ENCODE assay signal across 9 cellular contexts in the genomic region with DNA sequence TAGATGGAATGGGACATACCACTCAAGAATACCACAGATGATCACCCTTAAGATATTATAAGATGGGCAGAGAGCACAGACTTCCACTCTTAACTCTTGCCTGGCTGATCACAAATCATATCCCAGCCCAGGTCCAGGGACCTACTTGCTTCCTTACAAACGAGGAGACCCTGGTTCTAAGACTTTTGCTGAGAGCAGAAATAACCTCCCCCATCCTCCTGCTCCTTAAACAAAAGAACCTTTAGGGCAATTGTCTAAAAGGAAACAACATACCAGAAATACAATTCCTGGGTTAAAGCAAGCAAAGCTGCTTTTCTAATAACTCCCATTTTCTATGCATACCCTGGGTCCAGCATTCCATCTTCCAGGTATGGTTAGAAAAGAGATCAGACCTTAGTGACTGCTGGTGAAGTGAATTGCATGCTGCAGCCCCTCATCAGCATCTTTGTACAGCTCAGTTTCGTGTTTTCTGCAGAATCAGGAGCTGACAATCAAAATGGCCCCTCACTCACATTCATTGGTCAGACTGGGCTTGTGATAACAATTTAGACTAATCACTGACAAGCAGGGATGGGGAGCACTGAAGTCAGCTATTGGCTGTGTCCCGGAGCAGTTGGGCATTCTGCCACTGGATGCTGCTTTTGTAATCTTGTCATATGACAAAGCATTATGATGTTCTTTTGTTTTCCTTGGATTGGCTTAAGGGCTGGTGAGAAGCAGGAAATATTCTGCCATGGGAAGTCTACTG. TPM values are rescaled to one million over a fixed set of nuclear protein-coding genes. Genes with fewer than 3 reads are reported as not detected.
DNase-seq lines count a peak whose midpoint lies in the region; ATAC-seq and TF ChIP-seq lines count a peak whose summit lies in the region.
"Had no signal": no experiment of that assay in that cellular context is flagged by ENCODE, and none has a peak within 500 bp of the region (broad histone marks: within the 10 kb centered on the region; RNA-seq: fewer than 3 reads in every experiment).

No MANE protein-coding gene starts in this region.

- H3K9ac ChIP-seq in fibroblast of lung (ENCODE audit: insufficient read depth, low read length), result no peak overlapping the region
- no peak overlapping the region for H3K9ac ChIP-seq in neural progenitor cell
- H3K9ac ChIP-seq in Karpas-422 (ENCODE audit: low read length), result no peak overlapping the region

- H4K20me1 ChIP-seq in fibroblast of lung (ENCODE audit: control insufficient read depth, extremely low read depth, insufficient read depth, low read length) (no peaks in the 10 kb centered on the region), neural progenitor cell (ENCODE audit: low read depth) (no peaks in the 10 kb centered on the region), Karpas-422 (ENCODE audit: insufficient read depth, low read depth, low read length) (no peaks in the 10 kb centered on the region)

- H3K27ac ChIP-seq in fibroblast of lung (ENCODE audit: insufficient read depth, low read length) (no peak overlapping the region), neural progenitor cell (no peak overlapping the region), Karpas-422 (ENCODE audit: low read length) (no peak overlapping the region)

- CTCF ChIA-PET in BJ (lab: Yijun Ruan, JAX), result no interaction called here

- peaks cover 30% of the 10 kb centered on the region for H3K4me1 Mint-ChIP-seq in neural progenitor cell

- no peaks in the 10 kb centered on the region for H3K9me3 Mint-ChIP-seq in neural progenitor cell

- H3K27me3 ChIP-seq in BJ (ENCODE audit: control insufficient read depth, insufficient read depth, low read length), result no peaks in the 10 kb centered on the region
- no peaks in the 10 kb centered on the region for H3K27me3 ChIP-seq in fibroblast of lung (ENCODE audit: control insufficient read depth, insufficient read depth, low read length)
- no peaks in the 10 kb centered on the region for H3K27me3 ChIP-seq in neural progenitor cell
- no peaks in the 10 kb centered on the region for H3K27me3 ChIP-seq in Karpas-422 (ENCODE audit: low read length)

- H3K79me2 ChIP-seq in fibroblast of lung (ENCODE audit: control insufficient read depth, insufficient read depth, low read length) (no peaks in the 10 kb centered on the region), neural progenitor cell (ENCODE audit: low read depth) (no peaks in the 10 kb centered on the region), Karpas-422 (ENCODE audit: low read length) (no peaks in the 10 kb centered on the region)

- peaks cover 3% of the 10 kb centered on the region for H3K36me3 Mint-ChIP-seq in neural progenitor cell

- POLR2A ChIA-PET in BJ (lab: Charles Lee), result no interaction called here

- peaks cover 3% of the 10 kb centered on the region for H3K4me1 ChIP-seq in fibroblast of lung (ENCODE audit: control insufficient read depth, extremely low read depth, insufficient read depth, low read length)
- peaks cover 31% of the 10 kb centered on the region for H3K4me1 ChIP-seq in neural progenitor cell
- no peaks in the 10 kb centered on the region for H3K4me1 ChIP-seq in Karpas-422 (ENCODE audit: low read length)

- H2AFZ ChIP-seq in fibroblast of lung (ENCODE audit: low read length), result no peak overlapping the region
- H2AFZ ChIP-seq in neural progenitor cell (replicated peaks), result peak overlapping the region; percentile 65
- H2AFZ ChIP-seq in Karpas-422 (ENCODE audit: low read length), result no peak overlapping the region

- no peak for TF ChIP-seq CTCF in BJ (IDR thresholded peaks at IDR 0.05; ENCODE audit: insufficient read depth, low read depth, low read length)
- TF ChIP-seq CTCF in fibroblast of lung (conservative IDR thresholded peaks at IDR 0.05 in 1 of 2, IDR thresholded peaks at IDR 0.05 in 1 of 2; ENCODE audit: low read depth in 1 of 2, low read length in 2 of 2), result no peak
- TF ChIP-seq CTCF in neural progenitor cell (IDR thresholded peaks at IDR 0.05), result no peak

- no peak for ATAC-seq in HG02610 (IDR thresholded peaks at IDR 0.05; ENCODE audit: unreplicated experiment)
- no peak for ATAC-seq in HG03439 (IDR thresholded peaks at IDR 0.05; ENCODE audit: unreplicated experiment)
- ATAC-seq in GM21723 (IDR thresholded peaks at IDR 0.05; ENCODE audit: unreplicated experiment), result no peak
- ATAC-seq: activated CD4-positive, CD25-positive, alpha-beta regulatory T cell treated with anti-CD3 and anti-CD28 coated beads, Interleukin-2, amount 50 U/mL, for 24 hours had no signal

- H3K4me3 ChIP-seq in BJ (ENCODE audit: low read depth, low read length) (no peak overlapping the region), fibroblast of lung (replicated peaks in 1 of 4; ENCODE audit: control extremely low read depth in 1 of 4, insufficient read depth in 1 of 4, low read depth in 3 of 4, low read length in 4 of 4) (no peak overlapping the region), neural progenitor cell (no peak overlapping the region), Karpas-422 (ENCODE audit: low read length) (no peak overlapping the region)

- H3K4me2 ChIP-seq in fibroblast of lung (ENCODE audit: extremely low read depth, insufficient read depth, low read length), result no peak overlapping the region
- H3K4me2 ChIP-seq in neural progenitor cell, result peak overlapping the region; percentile 27
- no peak overlapping the region for H3K4me2 ChIP-seq in Karpas-422 (ENCODE audit: low read depth, low read length, poor library complexity, severe bottlenecking)

- H3K27me3 Mint-ChIP-seq in neural progenitor cell (ENCODE audit: insufficient read depth, low read depth), result peaks cover 2% of the 10 kb centered on the region

- no peak overlapping the region for H3K27ac Mint-ChIP-seq in neural progenitor cell

- no peaks in the 10 kb centered on the region for H3K9me2 ChIP-seq in Karpas-422 (replicated peaks; ENCODE audit: insufficient read depth, low read length)

- H3K36me3 ChIP-seq in BJ (ENCODE audit: control insufficient read depth, insufficient read depth, low read length) (peaks cover 6% of the 10 kb centered on the region), fibroblast of lung (ENCODE audit: control insufficient read depth, insufficient read depth, low read length) (peaks cover 2% of the 10 kb centered on the region), neural progenitor cell (no peaks in the 10 kb centered on the region), Karpas-422 (ENCODE audit: insufficient read depth, low read length) (no peaks in the 10 kb centered on the region)

- H3F3A ChIP-seq in neural progenitor cell (ENCODE audit: low read depth), result peaks cover 12% of the 10 kb centered on the region

- no peaks in the 10 kb centered on the region for H3K9me3 ChIP-seq in fibroblast of lung (ENCODE audit: control insufficient read depth, insufficient read depth, low read depth, low read length)
- H3K9me3 ChIP-seq in neural progenitor cell (ENCODE audit: low read depth), result no peaks in the 10 kb centered on the region
- H3K9me3 ChIP-seq in Karpas-422 (ENCODE audit: low read length), result no peaks in the 10 kb centered on the region

- DNase-seq in BJ (ENCODE audit: low read depth), result peak; percentile 19
- DNase-seq in RKO (ENCODE audit: low spot score), result peak; percentile 10
- peak; percentile 83 to 85 for DNase-seq in fibroblast of lung (ENCODE audit: low read depth in 2 of 2)
- DNase-seq in neural progenitor cell (ENCODE audit: low spot score), result no peak
- DNase-seq in Karpas-422, result no peak

- no peak overlapping the region for H3K4me3 Mint-ChIP-seq in neural progenitor cell

RNA-seq across cellular contexts. Expression of a gene that starts 14.6 kb away (rescaled TPM):
- polyA plus RNA-seq in BJ (2011; rRNA removed), result 18.7 and 25.8 TPM in 2 replicates
- polyA minus RNA-seq in BJ (2011; rRNA and poly(A)+ RNA removed), result 5.5 and 5.8 TPM in 2 replicates
- 23.6 and 33.5 TPM in 2 replicates for total RNA-seq in fibroblast of lung
- 30.5 and 62.9 TPM in 2 replicates for polyA plus RNA-seq in fibroblast of lung
- 21.6 and 39.1 TPM in 2 replicates for polyA plus RNA-seq in fibroblast of lung (2012)
- 2.1 and 3.5 TPM in 2 replicates for polyA minus RNA-seq in fibroblast of lung (ENCODE audit: low replicate concordance)
- 0.06 TPM in 1 of 2 replicates, not detected in the other for total RNA-seq in neural progenitor cell (ENCODE audit: low replicate concordance)
- total RNA-seq in Karpas-422 (2014; rRNA removed; shearing (Covaris generic); ENCODE audit: low replicate concordance), result 1.0 and 1.4 TPM in 2 replicates

RNA-seq across cellular contexts. Expression of a gene that starts 35.5 kb away (rescaled TPM):
- not detected in 2 replicates for polyA plus RNA-seq in BJ (2011; rRNA removed)
- polyA minus RNA-seq in BJ (2011; rRNA and poly(A)+ RNA removed), result not detected in 2 replicates
- under 0.01 TPM in 1 of 2 replicates, not detected in the other for total RNA-seq in fibroblast of lung
- polyA plus RNA-seq in fibroblast of lung, result not detected in 2 replicates
- not detected in 2 replicates for polyA plus RNA-seq in fibroblast of lung (2012)
- not detected in 2 replicates for polyA minus RNA-seq in fibroblast of lung (ENCODE audit: low replicate concordance)
- not detected in 2 replicates for total RNA-seq in neural progenitor cell (ENCODE audit: low replicate concordance)
- 0.78 TPM in 1 of 2 replicates, not detected in the other for total RNA-seq in Karpas-422 (2014; rRNA removed; shearing (Covaris generic); ENCODE audit: low replicate concordance)

RNA-seq across cellular contexts. Expression of a gene that starts 40.5 kb away (rescaled TPM):
- 6.2 and 11.4 TPM in 2 replicates for polyA plus RNA-seq in BJ (2011; rRNA removed)
- 3.7 TPM in 2 replicates for polyA minus RNA-seq in BJ (2011; rRNA and poly(A)+ RNA removed)
- 11.6 and 21.6 TPM in 2 replicates for total RNA-seq in fibroblast of lung
- polyA plus RNA-seq in fibroblast of lung, result 5.4 and 12.1 TPM in 2 replicates
- polyA plus RNA-seq in fibroblast of lung (2012), result 4.4 and 11.1 TPM in 2 replicates
- polyA minus RNA-seq in fibroblast of lung (ENCODE audit: low replicate concordance), result 0.93 and 1.6 TPM in 2 replicates
- total RNA-seq in neural progenitor cell (ENCODE audit: low replicate concordance), result 0.06 and 0.22 TPM in 2 replicates
- total RNA-seq in Karpas-422 (2014; rRNA removed; shearing (Covaris generic); ENCODE audit: low replicate concordance), result 0.75 and 0.97 TPM in 2 replicates

RNA-seq across cellular contexts. Expression of a gene that starts 50.0 kb away (rescaled TPM):
- polyA plus RNA-seq in BJ (2011; rRNA removed) (25.1 and 44.9 TPM in 2 replicates), fibroblast of lung (12.8 and 71.4 TPM in 2 replicates)
- polyA minus RNA-seq in BJ (2011; rRNA and poly(A)+ RNA removed), result 6.6 and 8.2 TPM in 2 replicates
- total RNA-seq in fibroblast of lung (21.8 and 25.8 TPM in 2 replicates), neural progenitor cell (ENCODE audit: low replicate concordance) (12.4 and 13.2 TPM in 2 replicates)
- polyA plus RNA-seq in fibroblast of lung (2012), result 10.2 and 43.5 TPM in 2 replicates
- 2.6 and 2.9 TPM in 2 replicates for polyA minus RNA-seq in fibroblast of lung (ENCODE audit: low replicate concordance)
- 0.18 and 0.30 TPM in 2 replicates for total RNA-seq in Karpas-422 (2014; rRNA removed; shearing (Covaris generic); ENCODE audit: low replicate concordance)

Comparison
In these comparisons a context has a peak if more than half of its experiments do, and no peak if none do; other contexts are left out.
1. DNase-seq: peak in BJ (single experiment), RKO (single experiment) and fibroblast of lung (2 of 2); none in neural progenitor cell (single experiment) and Karpas-422 (single experiment).
2. RNA of a gene that starts 14.6 kb away (total RNA-seq): 23.6 to 33.5 TPM in fibroblast of lung; 1.0 to 1.4 TPM in Karpas-422 and 0.06 TPM in neural progenitor cell; every median in the first group is over 10 times any median in the second.